In the genomic region with DNA sequence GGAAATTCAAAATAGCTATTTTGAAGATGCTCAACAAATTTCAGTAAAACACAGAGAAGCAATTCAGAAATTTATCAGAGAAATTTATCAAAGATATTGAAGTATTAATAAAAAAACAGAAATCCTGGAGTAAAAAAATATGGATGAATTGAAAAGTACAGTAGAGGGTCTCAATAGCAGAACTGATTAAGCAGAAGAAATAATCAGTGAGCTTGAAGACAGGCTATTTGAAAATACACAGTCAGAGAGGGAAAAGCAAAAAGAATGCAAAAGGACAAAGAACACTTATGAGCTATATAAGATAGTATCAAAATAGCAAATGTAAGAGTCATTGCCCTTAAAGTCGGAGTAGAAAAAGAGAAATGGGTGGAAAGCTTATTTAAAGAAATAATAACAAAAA, we compare ENCODE assay signal across 6 cellular contexts.
"Had no signal": no experiment of that assay in that cellular context is flagged by ENCODE, and none has a peak within 500 bp of the region (broad histone marks: within the 10 kb centered on the region; RNA-seq: fewer than 3 reads in every experiment).

No MANE protein-coding gene starts in this region.

- ATAC-seq: K562 had no signal

- H3K27ac ChIP-seq: HL-60 had no signal

- H3K4me3 ChIP-seq: K562 had no signal

- FAIRE-seq: HTR-8/SVneo, K562 had no signal

- DNase-seq: IMR-90, KBM-7, KG1 had no signal
